ENCODE assay signal across 8 cellular contexts in the genomic region with DNA sequence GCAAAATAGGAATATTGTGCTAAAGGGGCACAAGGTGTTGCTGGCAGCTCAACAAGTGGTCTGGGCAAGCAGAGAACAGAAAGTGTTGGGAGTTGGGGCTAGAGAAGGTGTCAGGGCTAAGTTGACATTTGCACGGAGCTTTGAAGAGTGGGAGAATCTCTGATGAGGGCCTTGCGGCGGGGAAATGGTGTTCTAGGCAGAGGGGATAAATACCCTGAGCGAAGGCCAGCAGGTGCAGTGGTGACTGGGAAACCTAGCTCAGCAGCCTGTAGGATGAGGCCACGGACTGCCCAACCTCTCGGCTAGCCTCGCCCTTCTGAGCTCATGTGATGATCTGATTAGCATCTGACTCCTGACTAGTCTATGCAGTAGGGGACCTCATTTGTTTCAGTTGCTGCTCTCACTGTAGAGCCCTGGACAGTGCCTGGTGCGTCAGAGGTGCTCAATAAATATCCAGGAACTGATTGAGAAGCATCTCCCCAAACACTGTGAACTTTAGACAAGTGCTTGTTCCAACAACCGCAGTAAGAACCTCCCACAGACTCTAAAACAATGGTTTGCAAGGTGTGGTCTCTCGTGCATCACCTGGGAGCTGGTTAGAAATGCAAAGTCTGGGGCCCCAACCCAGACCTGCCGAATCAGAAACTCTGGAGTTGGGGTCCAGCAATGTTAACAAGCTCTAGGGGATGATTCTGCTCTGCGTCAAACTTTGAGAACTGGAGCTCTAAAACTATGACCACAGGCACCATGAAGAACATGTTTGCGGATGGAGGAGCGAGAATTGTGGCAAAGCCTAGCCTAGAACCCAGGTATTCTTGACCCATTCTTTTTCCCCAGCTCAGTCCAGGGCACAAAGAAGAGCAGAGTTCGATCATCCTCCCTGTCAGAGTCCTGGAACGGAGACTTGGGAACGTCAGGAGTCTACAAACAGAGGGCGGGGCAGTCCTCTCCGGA. TPM values are rescaled to one million over a fixed set of nuclear protein-coding genes. Genes with fewer than 3 reads are reported as not detected.
DNase-seq lines count a peak whose midpoint lies in the region; ATAC-seq and TF ChIP-seq lines count a peak whose summit lies in the region.

No MANE protein-coding gene starts in this region.

- H3K4me3 ChIP-seq in heart right ventricle (peak overlapping the region in 9 of 10 donors; percentile 52 to 82 (median 65)), right cardiac atrium (ENCODE audit: low read length) (no peak overlapping the region), thymus (ENCODE audit: low read length) (peak overlapping the region; percentile 72)

- no peak for TF ChIP-seq CTCF in heart right ventricle (IDR thresholded peaks at IDR 0.05)

- H3K4me1 Mint-ChIP-seq in activated CD8-positive, alpha-beta memory T cell treated with anti-CD3 and anti-CD28 coated beads, Interleukin-2, amount 10 ng/mL, durations not matched to agents 7 days and 5 days: peaks cover 7% of the 10 kb centered on the region

- DNase-seq in heart right ventricle (no peak), right cardiac atrium (no peak), left kidney (ENCODE audit: low read depth, low spot score) (peak; percentile 50), Ammon's horn (ENCODE audit: low spot score) (no peak), EL (no peak)
- no peak for DNase-seq in activated CD8-positive, alpha-beta memory T cell treated with anti-CD3 and anti-CD28 coated beads, Interleukin-2, amount 10 ng/mL, durations not matched to agents 7 days and 5 days

- H3K27me3 ChIP-seq in heart right ventricle (peaks cover 0 to 50% (median 18%) of the 10 kb centered on the region in 7 donors), right cardiac atrium (ENCODE audit: control insufficient read depth, insufficient read depth) (no peaks in the 10 kb centered on the region), thymus (ENCODE audit: control insufficient read depth, insufficient read depth) (no peaks in the 10 kb centered on the region)

- H3K36me3 ChIP-seq in heart right ventricle (no peaks in the 10 kb centered on the region), thymus (ENCODE audit: control insufficient read depth, insufficient read depth) (no peaks in the 10 kb centered on the region)

- H3K4me3 Mint-ChIP-seq in activated CD8-positive, alpha-beta memory T cell treated with anti-CD3 and anti-CD28 coated beads, Interleukin-2, amount 10 ng/mL, durations not matched to agents 7 days and 5 days: peak overlapping the region; percentile 48

- H3K4me1 ChIP-seq in heart right ventricle: peaks cover 19 to 67% (median 37%) of the 10 kb centered on the region in 9 donors
- peaks cover 6% of the 10 kb centered on the region for H3K4me1 ChIP-seq in right cardiac atrium (ENCODE audit: control insufficient read depth, insufficient read depth, low read length)
- peaks cover 20% of the 10 kb centered on the region for H3K4me1 ChIP-seq in thymus (ENCODE audit: control insufficient read depth, insufficient read depth, low read length)

- H3K36me3 Mint-ChIP-seq in activated CD8-positive, alpha-beta memory T cell treated with anti-CD3 and anti-CD28 coated beads, Interleukin-2, amount 10 ng/mL, durations not matched to agents 7 days and 5 days: no peaks in the 10 kb centered on the region

- CTCF ChIA-PET in activated CD8-positive, alpha-beta memory T cell treated with anti-CD3 and anti-CD28 coated beads, Interleukin-2, amount 10 ng/mL, durations not matched to agents 7 days and 5 days (lab: Charles Lee): interaction anchor here (0.9 to 2.1 kb wide), 4 partner anchors 10 to 72 kb away, joined by 3 to 8 read pairs (median 4); no protein-coding TSS in a partner anchor

- no peak overlapping the region for H3K27ac Mint-ChIP-seq in activated CD8-positive, alpha-beta memory T cell treated with anti-CD3 and anti-CD28 coated beads, Interleukin-2, amount 10 ng/mL, durations not matched to agents 7 days and 5 days

- intact Hi-C loops in heart right ventricle (cut with DNase I) (loop anchor here in 5 of 10 donors (5.0 to 10.0 kb wide), 3 partner anchors 54 to 72 kb away; no protein-coding TSS in a partner anchor), right cardiac atrium (cut with DNase I) (no loop called here)

- peak overlapping the region in 4 of 10 donors; percentile 17 to 67 (median 36) for H3K27ac ChIP-seq in heart right ventricle
- H3K27ac ChIP-seq in right cardiac atrium (ENCODE audit: low read length): no peak overlapping the region
- no peak overlapping the region for H3K27ac ChIP-seq in thymus (ENCODE audit: low read depth)

- WGBS in heart right ventricle, 2 donors: 55 to 56% methylated on average over 19 of the region's 19 CpGs
- 52% methylated on average over 19 of the region's 19 CpGs for WGBS in right cardiac atrium
- 59% methylated on average over 19 of the region's 19 CpGs for WGBS in thymus

- no peak for ATAC-seq in heart right ventricle
- ATAC-seq in right cardiac atrium: no peak
- no peak for ATAC-seq in activated CD8-positive, alpha-beta memory T cell treated with anti-CD3 and anti-CD28 coated beads, Interleukin-2, amount 10 ng/mL, durations not matched to agents 7 days and 5 days
- no peak for ATAC-seq in GM21447 (IDR thresholded peaks at IDR 0.05; ENCODE audit: unreplicated experiment)

- H3K27me3 Mint-ChIP-seq in activated CD8-positive, alpha-beta memory T cell treated with anti-CD3 and anti-CD28 coated beads, Interleukin-2, amount 10 ng/mL, durations not matched to agents 7 days and 5 days: peaks cover 39% of the 10 kb centered on the region

- H3K9me3 ChIP-seq in heart right ventricle: no peaks in the 10 kb centered on the region
- H3K9me3 ChIP-seq in right cardiac atrium (ENCODE audit: control insufficient read depth, low read length): no peaks in the 10 kb centered on the region
- H3K9me3 ChIP-seq in thymus (ENCODE audit: control insufficient read depth): no peaks in the 10 kb centered on the region

- no peaks in the 10 kb centered on the region for H3K9me3 Mint-ChIP-seq in activated CD8-positive, alpha-beta memory T cell treated with anti-CD3 and anti-CD28 coated beads, Interleukin-2, amount 10 ng/mL, durations not matched to agents 7 days and 5 days (ENCODE audit: low read depth)

RNA-seq across cellular contexts. Expression of a gene that starts 0.9 kb away (rescaled TPM):
- total RNA-seq in heart right ventricle (1 to 10 TPM in 8 of 10 donors, under 1 TPM in 2; 0.30 to 2.6 (median 1.4) TPM), right cardiac atrium (1 to 10 TPM; 1.9 to 7.0 (median 5.3) TPM)
- polyA plus RNA-seq in heart right ventricle (under 1 TPM; 0.77 to 0.95 TPM), right cardiac atrium (1.1 TPM), thymus (1.1 TPM)
- not detected for total RNA-seq in activated CD8-positive, alpha-beta memory T cell treated with anti-CD3 and anti-CD28 coated beads, Interleukin-2, amount 10 ng/mL, durations not matched to agents 7 days and 5 days
